Comparison of ENCODE assay signal across 17 cellular contexts in genomic region chr3:122324871-122325323, GRCh38. TPM values are rescaled to one million over a fixed set of nuclear protein-coding genes. Genes with fewer than 3 reads are reported as not detected.
DNase-seq lines count a peak whose midpoint lies in the region; TF ChIP-seq lines count a peak whose summit lies in the region.
"Had no signal": no experiment of that assay in that cellular context is flagged by ENCODE, and none has a peak within 500 bp of the region (broad histone marks: within the 10 kb centered on the region; RNA-seq: fewer than 3 reads in every experiment).

A gene with protein sequence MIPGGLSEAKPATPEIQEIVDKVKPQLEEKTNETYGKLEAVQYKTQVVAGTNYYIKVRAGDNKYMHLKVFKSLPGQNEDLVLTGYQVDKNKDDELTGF (plus strand): TSS chr3:122325248. CDS start chr3:122325293, 45 bp downstream.

- peak within 1 kb of the TSS; percentile 83 to 95 for H3K4me3 Mint-ChIP-seq in CD14-positive monocyte
- no peak within 1 kb of the TSS for H3K4me3 Mint-ChIP-seq in glutamatergic neuron (ENCODE audit: unreplicated experiment)
- H3K4me3 Mint-ChIP-seq in osteocyte (ENCODE audit: unreplicated experiment), result no peak within 1 kb of the TSS
- H3K4me3 Mint-ChIP-seq: B cell had no signal

- H3K36me3 ChIP-seq in esophagus (ENCODE audit: control insufficient read depth in 2 of 2, insufficient read depth in 2 of 2, low read length in 1 of 2), result peaks cover 0 to 1% of the 10 kb centered on the region in 2 donors
- H3K36me3 ChIP-seq in neutrophil, result peaks cover 3% of the 10 kb centered on the region

- no peaks in the 10 kb centered on the region for H3K27me3 Mint-ChIP-seq in CD14-positive monocyte (ENCODE audit: low read depth in 3 of 3)
- H3K27me3 Mint-ChIP-seq in glutamatergic neuron (ENCODE audit: unreplicated experiment), result no peaks in the 10 kb centered on the region
- H3K27me3 Mint-ChIP-seq in osteocyte (ENCODE audit: unreplicated experiment), result peaks cover 11% of the 10 kb centered on the region
- H3K27me3 Mint-ChIP-seq: B cell had no signal

- DNase-seq in CD14-positive monocyte (ENCODE audit: low spot score) (no peak), OCI-M1 (lab: John Stamatoyannopoulos, UW) (peak; percentile 54), HEK293T (ENCODE audit: extremely low spot score) (no peak), glutamatergic neuron (no peak), NCI-H146 treated with DMSO at 0.1 percent for 48 hours (lab: John Stamatoyannopoulos, UW; ENCODE audit: unreplicated experiment) (no peak), osteocyte (ENCODE audit: extremely low spot score, unreplicated experiment) (no peak)
- DNase-seq: activated T-cell treated with anti-CD3 and anti-CD28 coated beads, Interleukin-2, amount 50 U/mL, for 1 hour; body of pancreas; kidney glomerular epithelial cell; MM.1S; NCI-H82; T-helper 2 cell had no signal

- POLR2A ChIA-PET in HEK293T (lab: Yijun Ruan, JAX), result no interaction called here

- H3K27ac ChIP-seq in esophagus (ENCODE audit: low read depth in 2 of 2, low read length in 1 of 2) (peak within 1 kb of the TSS; percentile 63 to 86), neutrophil (peak within 1 kb of the TSS; percentile 90)
- H3K27ac ChIP-seq: body of pancreas had no signal

- H3K4me1 ChIP-seq in esophagus (ENCODE audit: control insufficient read depth in 2 of 2, insufficient read depth in 2 of 2, low read length in 1 of 2) (no peaks in the 10 kb centered on the region), neutrophil (ENCODE audit: control insufficient read depth in 1 of 2, insufficient read depth in 1 of 2, low read depth in 1 of 2, low read length in 1 of 2) (peaks cover 51 to 57% of the 10 kb centered on the region in 2 experiments)

- H3K9me3 ChIP-seq in esophagus (ENCODE audit: control insufficient read depth in 2 of 2, insufficient read depth in 1 of 2, low read depth in 1 of 2, low read length in 1 of 2), result no peaks in the 10 kb centered on the region
- no peaks in the 10 kb centered on the region for H3K9me3 ChIP-seq in neutrophil
- H3K9me3 ChIP-seq: body of pancreas had no signal

- CTCF ChIA-PET in HEK293T (lab: Yijun Ruan, JAX), result no interaction called here

- H3K9me3 Mint-ChIP-seq in CD14-positive monocyte, result peaks cover 0 to 3% (median 0%) of the 10 kb centered on the region in 7 donors
- no peaks in the 10 kb centered on the region for H3K9me3 Mint-ChIP-seq in glutamatergic neuron (ENCODE audit: unreplicated experiment)
- peaks cover 3% of the 10 kb centered on the region for H3K9me3 Mint-ChIP-seq in osteocyte (ENCODE audit: unreplicated experiment)

- intact Hi-C loops in CD14-positive monocyte (cut with micrococcal nuclease), result no loop called here

- peak within 1 kb of the TSS; percentile 38 to 79 for H3K4me3 ChIP-seq in esophagus (ENCODE audit: low read depth in 1 of 2, low read length in 2 of 2)
- H3K4me3 ChIP-seq in neutrophil (ENCODE audit: low read depth in 1 of 2, low read length in 1 of 2), result peak within 1 kb of the TSS; percentile 67 to 89
- H3K4me3 ChIP-seq: body of pancreas had no signal

- H3K27me3 ChIP-seq in esophagus (ENCODE audit: control insufficient read depth in 1 of 2, insufficient read depth in 2 of 2, low read length in 2 of 2), result no peaks in the 10 kb centered on the region
- no peaks in the 10 kb centered on the region for H3K27me3 ChIP-seq in neutrophil
- H3K27me3 ChIP-seq: body of pancreas had no signal

- TF ChIP-seq CTCF in CD14-positive monocyte (IDR thresholded peaks at IDR 0.05) (no peak), neutrophil (IDR thresholded peaks at IDR 0.05) (no peak), glutamatergic neuron (IDR thresholded peaks at IDR 0.05; ENCODE audit: partially characterized antibody, unreplicated experiment) (no peak), osteocyte (IDR thresholded peaks at IDR 0.05) (no peak)

- 41 to 48% methylated on average over 6 of the region's 6 CpGs for WGBS in esophagus, 2 donors

- H3K27ac Mint-ChIP-seq in CD14-positive monocyte (peak within 1 kb of the TSS; percentile 89 to 96 (median 93)), glutamatergic neuron (ENCODE audit: unreplicated experiment) (no peak within 1 kb of the TSS), osteocyte (ENCODE audit: unreplicated experiment) (no peak within 1 kb of the TSS)
- H3K27ac Mint-ChIP-seq: B cell had no signal

- H3K36me3 Mint-ChIP-seq in CD14-positive monocyte (peaks cover 6 to 11% of the 10 kb centered on the region in 2 donors), glutamatergic neuron (ENCODE audit: unreplicated experiment) (no peaks in the 10 kb centered on the region), osteocyte (ENCODE audit: unreplicated experiment) (no peaks in the 10 kb centered on the region)

- H3K4me1 Mint-ChIP-seq in CD14-positive monocyte (peaks cover 58% of the 10 kb centered on the region), glutamatergic neuron (ENCODE audit: low read depth, unreplicated experiment) (no peaks in the 10 kb centered on the region), osteocyte (ENCODE audit: unreplicated experiment) (no peaks in the 10 kb centered on the region)
- H3K4me1 Mint-ChIP-seq: B cell had no signal

TF ChIP-seq in HEK293T, 16 proteins besides CTCF, POLR2A, EP300 and RAD21:
- TF ChIP-seq FOXA1 (IDR thresholded peaks at IDR 0.05) (no peak), L3MBTL2 (conservative IDR thresholded peaks at IDR 0.05) (no peak), TARDBP (IDR thresholded peaks at IDR 0.05) (no peak), ELF4 (IDR thresholded peaks at IDR 0.05) (no peak), FOXM1 (IDR thresholded peaks at IDR 0.05; ENCODE audit: borderline replicate concordance) (no peak), BHLHE40 (IDR thresholded peaks at IDR 0.05; ENCODE audit: borderline replicate concordance) (no peak), SUZ12 (IDR thresholded peaks at IDR 0.05) (no peak), CTBP1 (IDR thresholded peaks at IDR 0.05; ENCODE audit: borderline replicate concordance) (no peak), HDGF (IDR thresholded peaks at IDR 0.05; ENCODE audit: borderline replicate concordance) (no peak), FOXK2 (IDR thresholded peaks at IDR 0.05) (no peak), ZNF384 (IDR thresholded peaks at IDR 0.05) (no peak), SP1 (IDR thresholded peaks at IDR 0.05) (no peak), LEF1 (IDR thresholded peaks at IDR 0.05; ENCODE audit: borderline replicate concordance) (no peak), ARNT (IDR thresholded peaks at IDR 0.05) (no peak), NFRKB (IDR thresholded peaks at IDR 0.05) (no peak)
- TF ChIP-seq, protein P1, sequence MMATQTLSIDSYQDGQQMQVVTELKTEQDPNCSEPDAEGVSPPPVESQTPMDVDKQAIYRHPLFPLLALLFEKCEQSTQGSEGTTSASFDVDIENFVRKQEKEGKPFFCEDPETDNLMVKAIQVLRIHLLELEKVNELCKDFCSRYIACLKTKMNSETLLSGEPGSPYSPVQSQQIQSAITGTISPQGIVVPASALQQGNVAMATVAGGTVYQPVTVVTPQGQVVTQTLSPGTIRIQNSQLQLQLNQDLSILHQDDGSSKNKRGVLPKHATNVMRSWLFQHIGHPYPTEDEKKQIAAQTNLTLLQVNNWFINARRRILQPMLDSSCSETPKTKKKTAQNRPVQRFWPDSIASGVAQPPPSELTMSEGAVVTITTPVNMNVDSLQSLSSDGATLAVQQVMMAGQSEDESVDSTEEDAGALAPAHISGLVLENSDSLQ (IDR thresholded peaks at IDR 0.05), result no peak
TF ChIP-seq in HEK293T: peak in this region for 0.

RNA-seq across cellular contexts. Expression of the gene that starts here (rescaled TPM):
- polyA plus RNA-seq in CD14-positive monocyte (100 to 1,000 TPM; 515 to 582 TPM), esophagus (over 10,000 TPM in 1 of 2 donors, 1,000 to 10,000 TPM in 1; 7,202 to 12,533 TPM)
- total RNA-seq in glutamatergic neuron (ENCODE audit: unreplicated experiment) (not detected), osteocyte (not detected in 2 replicates)
- total RNA-seq: B cell, endothelial cell of umbilical vein, G401 had no signal
- polyA plus RNA-seq: endothelial cell of umbilical vein had no signal

Comparison
In these comparisons a context has a peak if more than half of its experiments do, and no peak if none do; other contexts are left out.
1. RNA of the gene that starts here (polyA plus RNA-seq): 7,202 to 12,533 TPM in esophagus; 515 to 582 TPM in CD14-positive monocyte; every median in the first group is over 10 times any median in the second.
2. H3K27ac Mint-ChIP-seq: peak in CD14-positive monocyte (7 of 7); none in glutamatergic neuron (single experiment) and osteocyte (single experiment).
3. H3K4me3 Mint-ChIP-seq: peak in CD14-positive monocyte (2 of 2); none in glutamatergic neuron (single experiment) and osteocyte (single experiment).